Comparison of ENCODE assay signal across 1 cellular context in the genomic region with DNA sequence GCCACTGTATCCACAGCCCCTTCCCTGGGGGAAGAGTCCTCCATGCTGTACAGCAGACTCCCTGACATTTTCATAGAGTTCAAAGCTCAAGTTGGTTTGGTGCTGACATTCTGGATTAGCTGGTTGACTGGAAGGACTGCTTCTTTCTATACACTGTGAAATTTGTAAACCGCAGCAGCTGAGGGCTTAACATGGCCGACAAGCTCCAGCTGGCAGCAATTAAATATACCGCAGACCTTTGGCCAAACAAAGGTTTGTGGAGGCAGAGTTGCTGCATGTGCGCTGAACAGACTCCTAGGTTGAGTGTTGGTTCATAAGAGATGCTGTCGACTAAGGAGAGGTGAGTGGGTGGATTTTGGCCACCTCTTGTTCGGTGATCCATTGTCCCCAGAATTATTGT.
TF ChIP-seq lines count a peak whose summit lies in the region.

No MANE protein-coding gene starts in this region.

TF ChIP-seq in HepG2, 621 proteins besides CTCF, POLR2A, EP300 and RAD21 (continued from another document):
- TF ChIP-seq HNF4A (CRISPR knock-in tag; IDR thresholded peaks at IDR 0.05) = peak; percentile 19
- TF ChIP-seq, protein P1, sequence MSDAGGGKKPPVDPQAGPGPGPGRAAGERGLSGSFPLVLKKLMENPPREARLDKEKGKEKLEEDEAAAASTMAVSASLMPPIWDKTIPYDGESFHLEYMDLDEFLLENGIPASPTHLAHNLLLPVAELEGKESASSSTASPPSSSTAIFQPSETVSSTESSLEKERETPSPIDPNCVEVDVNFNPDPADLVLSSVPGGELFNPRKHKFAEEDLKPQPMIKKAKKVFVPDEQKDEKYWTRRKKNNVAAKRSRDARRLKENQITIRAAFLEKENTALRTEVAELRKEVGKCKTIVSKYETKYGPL (CRISPR knock-in tag; IDR thresholded peaks at IDR 0.05) = no peak
